ENCODE assay signal across 10 cellular contexts in the genomic region with DNA sequence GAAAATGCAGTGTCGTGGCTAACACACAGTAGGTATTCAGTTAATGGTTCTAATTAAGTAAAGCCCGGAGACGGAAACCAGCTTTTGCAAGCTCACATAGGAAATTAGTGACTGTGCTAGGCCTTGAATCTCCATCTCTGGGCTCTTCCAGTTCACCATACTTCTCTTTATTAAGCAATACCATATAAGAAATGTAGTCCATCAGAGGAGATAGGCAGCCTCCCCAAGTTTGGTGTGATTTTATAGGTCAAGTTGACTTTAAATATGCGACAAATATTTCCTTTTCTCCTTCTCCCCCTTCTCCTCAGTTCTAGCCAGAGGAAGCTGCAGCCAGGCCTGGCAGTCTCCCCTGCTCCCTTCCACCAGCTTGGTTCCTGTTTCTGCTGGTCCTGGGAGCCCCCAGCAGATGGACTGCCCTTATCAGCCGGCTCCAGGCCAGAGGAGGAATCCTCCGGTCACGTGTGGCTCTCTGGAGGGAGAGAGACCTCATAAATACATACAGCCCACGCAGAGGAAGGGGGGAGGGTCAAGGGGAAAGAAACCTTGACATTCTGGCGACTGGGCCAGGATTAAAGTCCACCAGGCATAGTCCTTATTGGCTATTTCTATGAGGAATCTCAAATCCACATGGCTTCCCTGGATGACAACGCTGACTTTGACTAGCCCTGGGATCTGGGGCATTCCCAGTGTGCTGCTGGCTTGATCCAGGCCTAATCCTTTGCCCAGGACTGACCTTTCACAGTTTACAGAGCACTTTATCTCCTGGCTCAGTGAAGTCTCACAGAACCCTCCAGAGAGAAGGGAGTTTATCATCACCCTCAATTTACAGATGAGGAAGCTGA.
DNase-seq lines count a peak whose midpoint lies in the region; ATAC-seq and TF ChIP-seq lines count a peak whose summit lies in the region.
"Had no signal": no experiment of that assay in that cellular context is flagged by ENCODE, and none has a peak within 500 bp of the region (broad histone marks: within the 10 kb centered on the region; RNA-seq: fewer than 3 reads in every experiment).

No MANE protein-coding gene starts in this region.

- H3K36me3 ChIP-seq in Caco-2 (ENCODE audit: control insufficient read depth, insufficient read depth, low read length) (no peaks in the 10 kb centered on the region), cardiac muscle cell (no peaks in the 10 kb centered on the region), trophoblast cell (ENCODE audit: control insufficient read depth in 1 of 2, insufficient read depth in 2 of 2, low read length in 2 of 2) (no peaks in the 10 kb centered on the region)

- DNase-seq in Caco-2 (peak; percentile 75 to 89), SKM-1 (lab: John Stamatoyannopoulos, UW; ENCODE audit: unreplicated experiment) (peak; percentile 64), cardiac muscle cell (ENCODE audit: low read depth in 1 of 2, low spot score in 1 of 2) (peak; percentile 87 to 88), trophoblast cell (no peak), NCI-H226 (no peak), NCI-H2081 (lab: John Stamatoyannopoulos, UW) (no peak)
- DNase-seq: NCI-H1417 treated with DMSO at 0.1 percent for 48 hours had no signal

- H3K9ac ChIP-seq in trophoblast cell (ENCODE audit: low read length), result no peak overlapping the region

- H3K4me3 ChIP-seq in Caco-2 (ENCODE audit: low read depth, low read length) (no peak overlapping the region), cardiac muscle cell (no peak overlapping the region), trophoblast cell (ENCODE audit: low read depth, low read length) (no peak overlapping the region)

- no CpG with 5 or more reads among the region's 10 CpGs for WGBS in trophoblast cell (ENCODE audit: extremely low coverage, insufficient coverage, insufficient read length)

- CTCF ChIA-PET in Caco-2 (lab: Charles Lee), result no interaction called here

- H3K4me1 ChIP-seq in Caco-2 (peaks cover 39% of the 10 kb centered on the region), cardiac muscle cell (ENCODE audit: low read depth) (peaks cover 40% of the 10 kb centered on the region), trophoblast cell (ENCODE audit: control insufficient read depth in 1 of 2, insufficient read depth in 2 of 2, low read length in 2 of 2) (peaks cover 12 to 18% of the 10 kb centered on the region in 2 experiments)

- no peaks in the 10 kb centered on the region for H3K36me3 Mint-ChIP-seq in Caco-2 (ENCODE audit: insufficient read depth, unreplicated experiment)

- no peak overlapping the region for H3K14ac ChIP-seq in trophoblast cell (ENCODE audit: low read length)

- peaks cover 2% of the 10 kb centered on the region for H3K79me2 ChIP-seq in trophoblast cell (ENCODE audit: control insufficient read depth, insufficient read depth, low read length, poor library complexity)

- H3K9me3 Mint-ChIP-seq in Caco-2 (ENCODE audit: unreplicated experiment), result no peaks in the 10 kb centered on the region

- no peak overlapping the region for H3K4me3 Mint-ChIP-seq in Caco-2 (ENCODE audit: unreplicated experiment)

- H3K27me3 ChIP-seq in Caco-2 (replicated peaks; ENCODE audit: control insufficient read depth, insufficient read depth, low read length), result no peaks in the 10 kb centered on the region
- H3K27me3 ChIP-seq in cardiac muscle cell, result no peaks in the 10 kb centered on the region
- H3K27me3 ChIP-seq in trophoblast cell (ENCODE audit: insufficient read depth, low read length), result no peaks in the 10 kb centered on the region

- H4K91ac ChIP-seq in trophoblast cell (ENCODE audit: low read depth, low read length), result no peak overlapping the region

- no peak overlapping the region for H3K4me2 ChIP-seq in trophoblast cell (ENCODE audit: low read length)

- no peak overlapping the region for H2BK5ac ChIP-seq in trophoblast cell (ENCODE audit: low read depth, low read length, poor library complexity)

- H4K12ac ChIP-seq in trophoblast cell (ENCODE audit: low read depth, low read length), result no peak overlapping the region

- H3K4me1 Mint-ChIP-seq in Caco-2 (ENCODE audit: low read depth, unreplicated experiment), result peaks cover 30% of the 10 kb centered on the region

- H3K27me3 Mint-ChIP-seq in Caco-2 (ENCODE audit: insufficient read depth, unreplicated experiment), result no peaks in the 10 kb centered on the region

- POLR2A ChIA-PET in Caco-2 (lab: Charles Lee), result no interaction called here

- no peak for ATAC-seq in GM18909 (IDR thresholded peaks at IDR 0.05; ENCODE audit: poor library complexity, unreplicated experiment)
- no peak for ATAC-seq in GM18861 (IDR thresholded peaks at IDR 0.05; ENCODE audit: unreplicated experiment)

- peak overlapping the region; percentile 22 for H2BK12ac ChIP-seq in trophoblast cell (ENCODE audit: low read length)

- H2BK120ac ChIP-seq in trophoblast cell (ENCODE audit: insufficient read depth, low read length, poor library complexity), result no peak overlapping the region

- no peak overlapping the region for H3K4ac ChIP-seq in trophoblast cell (ENCODE audit: low read depth, low read length)

- H3K27ac ChIP-seq in cardiac muscle cell (peak overlapping the region; percentile 58), trophoblast cell (ENCODE audit: low read depth, low read length) (no peak overlapping the region)
- H3K27ac ChIP-seq: C4-2B had no signal

- H3K79me1 ChIP-seq in trophoblast cell (ENCODE audit: low read length), result peaks cover 9% of the 10 kb centered on the region

- H3K9me3 ChIP-seq in Caco-2, result no peaks in the 10 kb centered on the region
- no peaks in the 10 kb centered on the region for H3K9me3 ChIP-seq in cardiac muscle cell (ENCODE audit: low read depth)
- H3K9me3 ChIP-seq in trophoblast cell (ENCODE audit: insufficient read depth, low read depth, low read length), result no peaks in the 10 kb centered on the region

- no peak overlapping the region for H2AK5ac ChIP-seq in trophoblast cell (ENCODE audit: low read length)

- no TSS peak for BruUV-seq in Caco-2 (replicated peaks; lab: Mats Ljungman, UMichigan)

- H3K18ac ChIP-seq in trophoblast cell (ENCODE audit: low read length), result no peak overlapping the region

- peak overlapping the region; percentile 42 for H3K27ac Mint-ChIP-seq in Caco-2 (ENCODE audit: unreplicated experiment)

- TF ChIP-seq CTCF in Caco-2 (IDR thresholded peaks at IDR 0.05; ENCODE audit: insufficient read depth in 1 of 2, low read depth in 1 of 2, low read length in 1 of 2, severe bottlenecking in 1 of 2, unreplicated experiment in 1 of 2) (no peak), cardiac muscle cell (IDR thresholded peaks at IDR 0.05; ENCODE audit: low read depth, low read length) (no peak)

- intact Hi-C loops in Caco-2 (cut with micrococcal nuclease; ENCODE audit: unreplicated experiment), result loop anchor here (1.0 to 2.0 kb wide), 3 partner anchors 14 to 84 kb away; no protein-coding TSS in a partner anchor

- H3K23ac ChIP-seq in trophoblast cell (ENCODE audit: low read length), result no peak overlapping the region

- no peak overlapping the region for H2AFZ ChIP-seq in trophoblast cell (ENCODE audit: insufficient read depth, low read length, poor library complexity)

- H4K8ac ChIP-seq in trophoblast cell (ENCODE audit: low read depth, low read length), result no peak overlapping the region

Comparison
In these comparisons a context has a peak if more than half of its experiments do, and no peak if none do; other contexts are left out.
1. DNase-seq: peak in Caco-2 (2 of 2), SKM-1 (single experiment) and cardiac muscle cell (2 of 2); none in trophoblast cell (0 of 2), NCI-H226 (single experiment) and NCI-H2081 (0 of 2).